13 cellular contexts compared by ENCODE assay signal in the genomic region with DNA sequence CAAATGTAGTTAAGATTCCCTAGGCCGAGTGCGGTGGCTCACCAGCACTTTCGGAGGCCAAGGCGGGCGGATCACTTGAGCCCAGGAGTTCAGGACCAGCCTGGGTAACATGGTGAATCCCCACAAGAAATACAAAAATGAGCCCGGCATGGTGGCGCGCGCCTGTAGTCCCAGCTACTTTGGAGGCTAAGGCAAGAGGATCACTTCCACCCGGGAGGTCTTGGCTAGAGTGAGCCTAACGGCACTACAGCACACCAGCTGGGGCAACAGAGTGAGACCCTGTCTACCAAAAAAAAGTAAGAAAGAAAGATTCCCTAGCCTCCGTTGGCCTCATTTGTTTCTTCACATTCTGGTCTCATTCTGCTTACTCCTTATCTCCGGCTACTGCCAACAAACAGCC. TPM values are rescaled to one million over a fixed set of nuclear protein-coding genes. Genes with fewer than 3 reads are reported as not detected.
DNase-seq lines count a peak whose midpoint lies in the region; ATAC-seq and TF ChIP-seq lines count a peak whose summit lies in the region.
"Had no signal": no experiment of that assay in that cellular context is flagged by ENCODE, and none has a peak within 500 bp of the region (broad histone marks: within the 10 kb centered on the region; RNA-seq: fewer than 3 reads in every experiment).

No MANE protein-coding gene starts in this region.

- TF ChIP-seq CTCF in Panc1 (IDR thresholded peaks at IDR 0.05): no peak
- no peak for TF ChIP-seq CTCF in epithelial cell of esophagus (IDR thresholded peaks at IDR 0.05; ENCODE audit: insufficient read depth, low read depth, low read length, missing control alignments)
- TF ChIP-seq CTCF in progenitor cell of endocrine pancreas (IDR thresholded peaks at IDR 0.05; ENCODE audit: unreplicated experiment): no peak

- H3K4me1 Mint-ChIP-seq in T-helper 1 cell treated with Interleukin-12 subunit alpha and Interleukin-12 subunit beta and Interleukin-4 antibody, amounts not matched to agents 30 μg/mL and 1 μg/mL, for 36 hours (ENCODE audit: low read depth): peaks cover 41% of the 10 kb centered on the region
- H3K4me1 Mint-ChIP-seq in progenitor cell of endocrine pancreas (ENCODE audit: low read depth): peaks cover 30% of the 10 kb centered on the region

- H3K36me3 Mint-ChIP-seq in T-helper 1 cell treated with Interleukin-12 subunit alpha and Interleukin-12 subunit beta and Interleukin-4 antibody, amounts not matched to agents 30 μg/mL and 1 μg/mL, for 36 hours (ENCODE audit: low read depth): peaks cover 25% of the 10 kb centered on the region
- H3K36me3 Mint-ChIP-seq in progenitor cell of endocrine pancreas (ENCODE audit: insufficient read depth): peaks cover 17% of the 10 kb centered on the region

- no TSS peak for BruUV-seq in Panc1 (replicated peaks; lab: Mats Ljungman, UMichigan)

- H3K9me3 Mint-ChIP-seq in T-helper 1 cell treated with Interleukin-12 subunit alpha and Interleukin-12 subunit beta and Interleukin-4 antibody, amounts not matched to agents 30 μg/mL and 1 μg/mL, for 36 hours: no peaks in the 10 kb centered on the region
- no peaks in the 10 kb centered on the region for H3K9me3 Mint-ChIP-seq in progenitor cell of endocrine pancreas (ENCODE audit: low read depth)
- H3K9me3 Mint-ChIP-seq: stimulated activated naive B cell treated with anti-CD40 and anti-IgM and Interleukin-4, amounts not matched to agents 10 μg/mL and 1 μg/mL and 100 μg/mL, for 72 hours had no signal

- CTCF ChIA-PET in Panc1 (lab: Charles Lee): interaction anchor here (0.8 to 1.1 kb wide), 2 partner anchors 12 to 17 kb away, joined by 4 read pairs; no protein-coding TSS in a partner anchor

- peak overlapping the region; percentile 78 to 100 for H3K4me3 ChIP-seq in Panc1 (ENCODE audit: low read depth in 2 of 2, low read length in 2 of 2)
- H3K4me3 ChIP-seq in epithelial cell of esophagus (ENCODE audit: low read length): peak overlapping the region; percentile 90

- no peaks in the 10 kb centered on the region for H3K27me3 Mint-ChIP-seq in T-helper 1 cell treated with Interleukin-12 subunit alpha and Interleukin-12 subunit beta and Interleukin-4 antibody, amounts not matched to agents 30 μg/mL and 1 μg/mL, for 36 hours (ENCODE audit: low read depth)
- no peaks in the 10 kb centered on the region for H3K27me3 Mint-ChIP-seq in progenitor cell of endocrine pancreas
- H3K27me3 Mint-ChIP-seq: stimulated activated naive B cell treated with anti-CD40 and anti-IgM and Interleukin-4, amounts not matched to agents 10 μg/mL and 1 μg/mL and 100 μg/mL, for 72 hours had no signal

- peak overlapping the region; percentile 99 for H3K4me3 Mint-ChIP-seq in T-helper 1 cell treated with Interleukin-12 subunit alpha and Interleukin-12 subunit beta and Interleukin-4 antibody, amounts not matched to agents 30 μg/mL and 1 μg/mL, for 36 hours
- peak overlapping the region; percentile 95 for H3K4me3 Mint-ChIP-seq in progenitor cell of endocrine pancreas (ENCODE audit: low read depth)

- H3K27ac Mint-ChIP-seq in T-helper 1 cell treated with Interleukin-12 subunit alpha and Interleukin-12 subunit beta and Interleukin-4 antibody, amounts not matched to agents 30 μg/mL and 1 μg/mL, for 36 hours: no peak overlapping the region
- no peak overlapping the region for H3K27ac Mint-ChIP-seq in progenitor cell of endocrine pancreas

- H3K4me1 ChIP-seq in Panc1 (ENCODE audit: control insufficient read depth, insufficient read depth, low read length): peaks cover 12% of the 10 kb centered on the region

- H3K27ac ChIP-seq in Panc1 (ENCODE audit: low read length): peak overlapping the region; percentile 90; the same call in 1 of the 2 replicates
- H3K27ac ChIP-seq: epithelial cell of prostate, parathyroid adenoma had no signal

- POLR2A ChIA-PET in Panc1 (lab: Charles Lee): interaction anchor here (0.7 to 1.1 kb wide), 2 partner anchors 8 to 173 kb away, joined by 4 to 5 read pairs; no protein-coding TSS in a partner anchor

- H3K27me3 ChIP-seq in Panc1 (ENCODE audit: control insufficient read depth, insufficient read depth, low read length): no peaks in the 10 kb centered on the region

- in situ Hi-C loops in Panc1 (cut with HindIII; ENCODE audit: low pct_unique_long_range_greater_than_20kb, low sequenced_read_pairs): no loop called here

- intact Hi-C loops in Panc1 (cut with micrococcal nuclease; ENCODE audit: unreplicated experiment): no loop called here

- DNase-seq in T-helper 1 cell (no peak), Panc1 (ENCODE audit: low read depth, low spot score) (no peak), epithelial cell of esophagus (ENCODE audit: low read depth) (no peak), progenitor cell of endocrine pancreas (ENCODE audit: low spot score, unreplicated experiment) (no peak), NCI-H1048 (lab: John Stamatoyannopoulos, UW) (no peak)
- no peak for DNase-seq in stimulated activated CD4-positive, alpha-beta T cell treated with anti-CD3 and anti-CD28 coated beads, Interleukin-1b, Interleukin-23, amount 100 ng/mL, for 48 hours
- DNase-seq: 8988T; NCI-H187 treated with DMSO at 0.1 percent for 48 hours; stimulated activated naive B cell treated with anti-CD40 and anti-IgM and Interleukin-4, amounts not matched to agents 10 μg/mL and 1 μg/mL and 100 μg/mL, for 72 hours had no signal

- no peaks in the 10 kb centered on the region for H3K9me3 ChIP-seq in Panc1 (ENCODE audit: control insufficient read depth, insufficient read depth, low read depth, low read length)

- ATAC-seq in Panc1: no peak
- no peak for ATAC-seq in HG03460 (IDR thresholded peaks at IDR 0.05; ENCODE audit: unreplicated experiment)
- ATAC-seq: stimulated activated naive B cell treated with anti-CD40 and anti-IgM and Interleukin-4, amounts not matched to agents 10 μg/mL and 1 μg/mL and 100 μg/mL, for 72 hours had no signal

- H3K36me3 ChIP-seq in Panc1 (ENCODE audit: control insufficient read depth, insufficient read depth, low read length): peaks cover 36% of the 10 kb centered on the region

RNA-seq across cellular contexts. Expression of a gene that starts 1.2 kb away (rescaled TPM):
- total RNA-seq in Panc1 (2021; ENCODE audit: unreplicated experiment): 26.4 TPM
- polyA plus RNA-seq in Panc1 (2012; ENCODE audit: insufficient read length): 12.4 TPM
- 17.9 and 18.5 TPM in 2 replicates for total RNA-seq in progenitor cell of endocrine pancreas

RNA-seq across cellular contexts. Expression of a gene that starts 1.3 kb away (rescaled TPM):
- total RNA-seq in Panc1 (2021; ENCODE audit: unreplicated experiment): 23.0 TPM
- 13.7 TPM for polyA plus RNA-seq in Panc1 (2012; ENCODE audit: insufficient read length)
- 39.2 and 41.5 TPM in 2 replicates for total RNA-seq in progenitor cell of endocrine pancreas
